Comparison of ENCODE assay signal across 1 cellular context in the genomic region with DNA sequence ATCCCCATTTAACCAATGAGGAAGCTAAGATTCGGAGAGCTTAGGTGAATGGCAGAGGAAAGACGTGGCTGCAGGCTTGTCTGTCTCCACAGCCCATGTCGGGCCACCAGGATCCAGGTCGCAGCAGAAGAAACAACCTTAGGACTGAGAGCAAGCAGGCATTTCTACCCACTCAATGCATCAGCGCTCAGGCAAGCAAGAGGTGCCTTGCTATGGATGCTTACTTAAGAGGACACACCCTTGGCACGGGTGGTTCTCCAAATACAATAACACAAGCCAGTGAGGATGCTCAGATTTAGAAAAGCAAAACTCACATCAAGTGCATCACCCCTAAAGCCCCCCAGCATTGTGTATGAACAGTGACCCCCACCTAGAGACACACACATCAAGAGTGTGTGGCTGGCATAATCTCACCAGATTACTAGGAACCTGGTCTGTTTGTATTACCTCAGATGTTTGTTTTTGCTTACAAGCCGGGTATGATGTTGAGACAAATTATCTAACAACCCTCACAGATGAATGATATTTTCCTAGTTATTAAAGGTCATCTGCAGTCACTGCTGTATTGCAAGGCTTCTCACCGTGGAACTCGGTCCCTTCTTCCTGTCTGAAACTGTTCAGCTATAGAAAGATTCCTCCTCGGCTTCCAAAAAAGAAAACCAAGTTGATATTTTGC.
TF ChIP-seq lines count a peak whose summit lies in the region.

No MANE protein-coding gene starts in this region.

TF ChIP-seq in SK-N-SH treated with all-trans-retinoic acid at 6 μM for 48 hours, 23 proteins besides CTCF, POLR2A, EP300 and RAD21 (continued from another document):
- no peak for TF ChIP-seq ISL1 (CRISPR knock-in tag; IDR thresholded peaks at IDR 0.05)
- TF ChIP-seq TCF4 (CRISPR knock-in tag; IDR thresholded peaks at IDR 0.05; ENCODE audit: borderline replicate concordance), result no peak
- no peak for TF ChIP-seq ZNF8 (CRISPR knock-in tag; IDR thresholded peaks at IDR 0.05)
- no peak for TF ChIP-seq ZFP3 (CRISPR knock-in tag; IDR thresholded peaks at IDR 0.05)
- TF ChIP-seq ZC3H10 (CRISPR knock-in tag; IDR thresholded peaks at IDR 0.05), result no peak
- TF ChIP-seq BACH2 (CRISPR knock-in tag; IDR thresholded peaks at IDR 0.05; ENCODE audit: borderline replicate concordance), result no peak
- no peak for TF ChIP-seq ESRRG (CRISPR knock-in tag; IDR thresholded peaks at IDR 0.05)
- no peak for TF ChIP-seq GLIS3 (CRISPR knock-in tag; IDR thresholded peaks at IDR 0.05)
- TF ChIP-seq ZFP30 (CRISPR knock-in tag; IDR thresholded peaks at IDR 0.05), result no peak
